In genomic region chr21:41169258-41169576, GRCh38 we compare ENCODE assay signal across 7 cellular contexts. TPM values are rescaled to one million over a fixed set of nuclear protein-coding genes. Genes with fewer than 3 reads are reported as not detected.
DNase-seq lines count a peak whose midpoint lies in the region; ATAC-seq lines count a peak whose summit lies in the region.

No MANE protein-coding gene starts in this region.

- peaks cover 0 to 4% (median 0%) of the 10 kb centered on the region in 3 donors for H3K36me3 Mint-ChIP-seq in immature natural killer cell
- H3K36me3 Mint-ChIP-seq in stimulated activated effector memory CD8-positive, alpha-beta T cell treated with anti-CD3 and anti-CD28 coated beads, Interleukin-12 subunit alpha, Interleukin-12 subunit beta, amount 100 ng/mL, for 72 hours: no peaks in the 10 kb centered on the region

- peaks cover 6 to 13% (median 8%) of the 10 kb centered on the region in 3 donors for H3K27me3 Mint-ChIP-seq in immature natural killer cell (ENCODE audit: low read depth in 3 of 3)

- H3K27me3 ChIP-seq in HUES48 (ENCODE audit: control insufficient read depth, insufficient read depth, low read length) (peaks cover 48% of the 10 kb centered on the region), adipocyte (replicated peaks; ENCODE audit: control insufficient read depth, insufficient read depth, low read length) (no peaks in the 10 kb centered on the region)

- H3K4me1 Mint-ChIP-seq in immature natural killer cell: peaks cover 7 to 17% of the 10 kb centered on the region in 2 donors
- H3K4me1 Mint-ChIP-seq in stimulated activated effector memory CD8-positive, alpha-beta T cell treated with anti-CD3 and anti-CD28 coated beads, Interleukin-12 subunit alpha, Interleukin-12 subunit beta, amount 100 ng/mL, for 72 hours: peaks cover 6% of the 10 kb centered on the region

- ATAC-seq in stimulated activated effector memory CD8-positive, alpha-beta T cell treated with anti-CD3 and anti-CD28 coated beads, Interleukin-12 subunit alpha, Interleukin-12 subunit beta, amount 100 ng/mL, for 72 hours: no peak
- no peak for ATAC-seq in GM18517 (IDR thresholded peaks at IDR 0.05; ENCODE audit: unreplicated experiment)

- H3K4me1 ChIP-seq in HUES48 (ENCODE audit: control insufficient read depth, insufficient read depth, low read length): peaks cover 16% of the 10 kb centered on the region
- peaks cover 8% of the 10 kb centered on the region for H3K4me1 ChIP-seq in adipocyte (ENCODE audit: control insufficient read depth, insufficient read depth, low read length)

- H3K9ac ChIP-seq in HUES48 (ENCODE audit: low read depth, low read length) (no peak overlapping the region), adipocyte (ENCODE audit: low read length) (peak overlapping the region; percentile 66)

- H3K9me3 ChIP-seq in HUES48 (ENCODE audit: control insufficient read depth, insufficient read depth, low read length): no peaks in the 10 kb centered on the region
- H3K9me3 ChIP-seq in adipocyte (ENCODE audit: control insufficient read depth, low read length): no peaks in the 10 kb centered on the region

- peak overlapping the region; percentile 48 to 76 (median 73) for H3K4me3 Mint-ChIP-seq in immature natural killer cell
- H3K4me3 Mint-ChIP-seq in stimulated activated effector memory CD8-positive, alpha-beta T cell treated with anti-CD3 and anti-CD28 coated beads, Interleukin-12 subunit alpha, Interleukin-12 subunit beta, amount 100 ng/mL, for 72 hours: peak overlapping the region; percentile 61

- DNase-seq in adipocyte (ENCODE audit: low read depth): no peak
- DNase-seq in immature natural killer cell: no peak
- DNase-seq in stimulated activated effector memory CD8-positive, alpha-beta T cell treated with anti-CD3 and anti-CD28 coated beads, Interleukin-12 subunit alpha, Interleukin-12 subunit beta, amount 100 ng/mL, for 72 hours (ENCODE audit: low spot score in 2 of 2): no peak
- DNase-seq in GM19240 (ENCODE audit: insufficient read length, low spot score): no peak
- DNase-seq in head of caudate nucleus: no peak

- H3K36me3 ChIP-seq in HUES48 (ENCODE audit: control insufficient read depth, insufficient read depth, low read length) (no peaks in the 10 kb centered on the region), adipocyte (ENCODE audit: control insufficient read depth, insufficient read depth, low read length, severe bottlenecking) (no peaks in the 10 kb centered on the region)

- no peaks in the 10 kb centered on the region for H3K9me3 Mint-ChIP-seq in immature natural killer cell
- no peaks in the 10 kb centered on the region for H3K9me3 Mint-ChIP-seq in stimulated activated effector memory CD8-positive, alpha-beta T cell treated with anti-CD3 and anti-CD28 coated beads, Interleukin-12 subunit alpha, Interleukin-12 subunit beta, amount 100 ng/mL, for 72 hours

- H3K27ac Mint-ChIP-seq in immature natural killer cell: no peak overlapping the region
- no peak overlapping the region for H3K27ac Mint-ChIP-seq in stimulated activated effector memory CD8-positive, alpha-beta T cell treated with anti-CD3 and anti-CD28 coated beads, Interleukin-12 subunit alpha, Interleukin-12 subunit beta, amount 100 ng/mL, for 72 hours

- intact Hi-C loops in head of caudate nucleus (cut with DNase I): no loop called here

- no peak overlapping the region for H3K27ac ChIP-seq in HUES48 (ENCODE audit: low read depth, low read length)

- H3K4me3 ChIP-seq in HUES48 (ENCODE audit: low read depth, low read length): peak overlapping the region; percentile 56
- peak overlapping the region; percentile 83 for H3K4me3 ChIP-seq in adipocyte (ENCODE audit: low read length)

RNA-seq across cellular contexts. Expression of gene BACE2, which starts 1.3 kb away (rescaled TPM):
- 1 to 10 TPM in 1 of 3 donors, under 1 TPM in 1, not detected in 1; 0.82 to 2.1 TPM for polyA plus RNA-seq in immature natural killer cell
